29 cellular contexts compared by ENCODE assay signal in the genomic region with DNA sequence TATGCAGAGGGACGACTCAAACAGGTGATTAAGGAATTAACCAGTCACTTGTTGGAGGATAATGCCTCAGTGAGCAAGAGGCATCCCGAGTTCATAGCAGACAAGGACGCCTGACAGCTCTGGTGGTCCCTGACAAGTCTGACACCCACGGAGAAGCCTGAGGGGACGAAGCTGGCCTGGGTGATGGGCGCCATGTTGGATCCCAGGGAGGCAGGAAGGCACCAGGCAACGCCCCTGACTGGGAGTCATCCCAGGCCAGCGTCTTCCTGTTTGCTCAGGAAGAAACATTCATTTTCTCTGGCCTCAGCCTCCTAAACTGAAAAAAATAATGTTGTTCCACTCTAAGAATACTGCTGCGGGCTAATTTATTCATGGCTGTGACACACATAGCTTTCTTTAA.
"Had no signal": no experiment of that assay in that cellular context is flagged by ENCODE, and none has a peak within 500 bp of the region (broad histone marks: within the 10 kb centered on the region; RNA-seq: fewer than 3 reads in every experiment).

No MANE protein-coding gene starts in this region.

- ATAC-seq: activated CD4-positive, CD25-positive, alpha-beta regulatory T cell treated with anti-CD3 and anti-CD28 coated beads, Interleukin-2, amount 50 U/mL, for 24 hours; activated CD8-positive, alpha-beta T cell treated with anti-CD3 and anti-CD28 coated beads for 36 hours; activated T-cell treated with anti-CD3 and anti-CD28 coated beads, Interleukin-2, amount 50 U/mL, for 4 hours; activated T-helper 17 cell treated with anti-CD3 and anti-CD28 coated beads, Interleukin-2, amount 50 U/mL, for 72 hours; gastroesophageal sphincter; T-helper 17 cell had no signal

- H3K4me1 ChIP-seq: colonic mucosa had no signal

- DNase-seq: activated B cell treated with CpG ODN at 0.5 μM for 24 hours; activated CD4-positive, alpha-beta T cell treated with anti-CD3 and anti-CD28 coated beads for 48 hours; activated CD4-positive, alpha-beta T cell treated with anti-CD3 and anti-CD28 coated beads, Interleukin-2, amount 50 U/mL, for 1 hour; activated CD4-positive, alpha-beta T cell treated with anti-CD3 and anti-CD28 coated beads, Interleukin-2, amount 50 U/mL, for 48 hours; activated CD8-positive, alpha-beta memory T cell treated with anti-CD3 and anti-CD28 coated beads for 24 hours; activated CD8-positive, alpha-beta T cell treated with anti-CD3 and anti-CD28 coated beads for 36 hours; activated effector memory CD4-positive, alpha-beta T cell treated with Interleukin-2 at 50 U/mL for 16 hours; activated gamma-delta T cell treated with Interleukin-2 at 50 U/mL for 16 hours; activated naive CD4-positive, alpha-beta T cell treated with anti-CD3 and anti-CD28 coated beads, Interleukin-2, amount 50 U/mL, for 16 hours; activated naive CD4-positive, alpha-beta T cell treated with Interleukin-2 at 50 U/mL for 16 hours; activated T-cell treated with anti-CD3 and anti-CD28 coated beads, Interleukin-2, amount 50 U/mL, for 4 hours; amniotic stem cell; anterior cingulate cortex; central memory CD4-positive, alpha-beta T cell; cerebellar nuclear complex; colonic mucosa; effector CD8-positive, alpha-beta T cell; esophagus squamous epithelium; foreskin melanocyte; T-helper 1 cell; T-helper 17 cell; T1000; WERI-Rb-1 had no signal

- H3K27ac ChIP-seq: cardiac muscle cell, colonic mucosa, gastroesophageal sphincter, WERI-Rb-1 had no signal

- H3K4me3 ChIP-seq: cardiac muscle cell, colonic mucosa, esophagus squamous epithelium, gastroesophageal sphincter had no signal

- H3K27me3 ChIP-seq: cardiac muscle cell, colonic mucosa, esophagus squamous epithelium, gastroesophageal sphincter had no signal

- H3K36me3 ChIP-seq: cardiac muscle cell, colonic mucosa, esophagus squamous epithelium, gastroesophageal sphincter, WERI-Rb-1 had no signal

- H3K9me3 ChIP-seq: colonic mucosa, esophagus squamous epithelium, gastroesophageal sphincter had no signal

- FAIRE-seq: astrocyte, endometrium had no signal
